Comparison of ENCODE assay signal across 23 cellular contexts in the genomic region with DNA sequence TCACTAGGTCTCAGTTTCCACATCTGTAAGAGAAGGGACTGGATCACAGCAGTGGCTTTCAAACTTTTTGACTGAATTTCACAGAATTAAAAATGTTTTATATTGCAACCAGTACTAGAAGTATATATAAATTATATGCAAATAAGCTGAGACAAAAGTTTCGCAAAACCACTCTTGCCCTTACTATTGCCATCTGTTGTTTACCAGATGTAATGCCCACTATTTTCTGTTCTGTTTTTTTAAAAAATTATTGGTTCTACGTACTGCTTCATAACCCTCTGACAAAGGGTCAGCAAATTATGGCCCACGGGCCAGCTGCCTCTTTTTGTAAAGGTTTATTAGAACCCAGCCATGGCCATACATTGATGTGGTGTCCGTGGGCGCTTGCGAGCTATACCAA.
"Had no signal": no experiment of that assay in that cellular context is flagged by ENCODE, and none has a peak within 500 bp of the region (broad histone marks: within the 10 kb centered on the region; RNA-seq: fewer than 3 reads in every experiment).

No MANE protein-coding gene starts in this region.

- H3K4me3 Mint-ChIP-seq: activated CD4-positive, alpha-beta memory T cell treated with anti-CD3 and anti-CD28 coated beads, Interleukin-2, amount 10 ng/mL, durations not matched to agents 7 days and 5 days; activated naive CD8-positive, alpha-beta T cell treated with anti-CD3 and anti-CD28 coated beads, Interleukin-2, amount 10 ng/mL, durations not matched to agents 7 days and 5 days; T-helper 1 cell treated with Interleukin-12 subunit alpha and Interleukin-12 subunit beta and Interleukin-4 antibody, amounts not matched to agents 30 μg/mL and 1 μg/mL, for 36 hours had no signal

- H3K27me3 ChIP-seq: adrenal gland, MG63, Peyer's patch, SJCRH30 had no signal

- H3K9me3 ChIP-seq: adrenal gland, MG63, Peyer's patch, SJCRH30 had no signal

- H3K9ac ChIP-seq: KMS-11 had no signal

- H3K4me3 ChIP-seq: adrenal gland, MG63, Peyer's patch, SJCRH30 had no signal

- H3K27ac Mint-ChIP-seq: activated CD4-positive, alpha-beta memory T cell treated with anti-CD3 and anti-CD28 coated beads, Interleukin-2, amount 10 ng/mL, durations not matched to agents 7 days and 5 days; activated naive CD8-positive, alpha-beta T cell treated with anti-CD3 and anti-CD28 coated beads, Interleukin-2, amount 10 ng/mL, durations not matched to agents 7 days and 5 days; T-helper 1 cell treated with Interleukin-12 subunit alpha and Interleukin-12 subunit beta and Interleukin-4 antibody, amounts not matched to agents 30 μg/mL and 1 μg/mL, for 36 hours had no signal

- H3K9me3 Mint-ChIP-seq: activated CD4-positive, alpha-beta memory T cell treated with anti-CD3 and anti-CD28 coated beads, Interleukin-2, amount 10 ng/mL, durations not matched to agents 7 days and 5 days; activated naive CD8-positive, alpha-beta T cell treated with anti-CD3 and anti-CD28 coated beads, Interleukin-2, amount 10 ng/mL, durations not matched to agents 7 days and 5 days; T-helper 1 cell treated with Interleukin-12 subunit alpha and Interleukin-12 subunit beta and Interleukin-4 antibody, amounts not matched to agents 30 μg/mL and 1 μg/mL, for 36 hours had no signal

- H3K4me1 ChIP-seq: adrenal gland, Peyer's patch had no signal

- H3K4me2 ChIP-seq: KMS-11 had no signal

- ATAC-seq: SK-N-SH treated with all-trans-retinoic acid at 6 μM for 48 hours had no signal

- H3K27me3 Mint-ChIP-seq: activated CD4-positive, alpha-beta memory T cell treated with anti-CD3 and anti-CD28 coated beads, Interleukin-2, amount 10 ng/mL, durations not matched to agents 7 days and 5 days; activated naive CD8-positive, alpha-beta T cell treated with anti-CD3 and anti-CD28 coated beads, Interleukin-2, amount 10 ng/mL, durations not matched to agents 7 days and 5 days had no signal

- H3K27ac ChIP-seq: adrenal gland, KMS-11, Peyer's patch, RWPE1, SJCRH30 had no signal

- DNase-seq: activated CD4-positive, alpha-beta memory T cell treated with anti-CD3 and anti-CD28 coated beads, Interleukin-2, amount 10 ng/mL, durations not matched to agents 7 days and 5 days; activated CD4-positive, alpha-beta T cell treated with anti-CD3 and anti-CD28 coated beads, Interleukin-2, amount 50 U/mL, for 1 hour; activated CD4-positive, CD25-positive, alpha-beta regulatory T cell; activated naive CD4-positive, alpha-beta T cell treated with anti-CD3 and anti-CD28 coated beads, Interleukin-2, amount 50 U/mL, for 16 hours; activated naive CD8-positive, alpha-beta T cell treated with anti-CD3 and anti-CD28 coated beads, Interleukin-2, amount 10 ng/mL, durations not matched to agents 7 days and 5 days; adrenal gland; anterior cingulate cortex; MG63; NCI-H1105 treated with DMSO at 0.1 percent for 48 hours; NCI-H1436 treated with DMSO at 0.1 percent for 48 hours; NCI-H187; NCI-H2081 treated with DMSO at 0.1 percent for 48 hours; NCI-H226; NCI-H526; NCI-H774; Peyer's patch; Right ventricle myocardium superior; SJCRH30; SW 1271 had no signal
